ENCODE assay signal across 2 cellular contexts in the genomic region with DNA sequence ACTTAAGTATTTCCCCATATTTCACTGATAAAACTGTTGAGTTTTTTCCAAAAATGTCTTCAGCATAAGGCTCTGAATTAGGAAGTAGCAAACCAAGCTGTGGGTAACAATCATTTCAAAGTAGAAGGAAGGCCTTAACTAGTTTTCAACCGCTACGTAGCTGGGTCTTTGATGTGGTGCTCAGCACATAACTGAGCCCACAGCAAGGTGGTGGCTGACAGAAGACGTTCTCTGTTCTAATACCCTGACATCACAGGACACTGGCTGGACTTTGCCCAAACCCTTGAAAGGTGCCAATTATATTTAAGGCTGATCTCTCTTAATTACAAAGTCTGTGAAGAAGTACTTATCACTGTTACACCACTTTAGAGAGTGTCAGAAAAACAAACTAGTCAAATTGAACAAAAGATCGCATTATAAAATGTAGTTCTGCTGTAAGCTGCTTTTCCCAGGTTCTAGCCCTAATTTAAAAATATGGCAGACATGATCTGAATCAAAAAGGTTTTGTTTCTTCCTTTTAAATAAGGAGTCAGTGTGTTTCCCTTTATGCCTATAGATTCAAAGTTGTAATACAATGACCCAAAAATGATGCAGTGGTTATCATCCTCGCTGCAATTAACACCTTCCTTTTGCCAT.
TF ChIP-seq lines count a peak whose summit lies in the region.

No MANE protein-coding gene starts in this region.

TF ChIP-seq in GM12878, 131 proteins besides CTCF, POLR2A, EP300 and RAD21 (continues in another document):
- TF ChIP-seq, protein P1, sequence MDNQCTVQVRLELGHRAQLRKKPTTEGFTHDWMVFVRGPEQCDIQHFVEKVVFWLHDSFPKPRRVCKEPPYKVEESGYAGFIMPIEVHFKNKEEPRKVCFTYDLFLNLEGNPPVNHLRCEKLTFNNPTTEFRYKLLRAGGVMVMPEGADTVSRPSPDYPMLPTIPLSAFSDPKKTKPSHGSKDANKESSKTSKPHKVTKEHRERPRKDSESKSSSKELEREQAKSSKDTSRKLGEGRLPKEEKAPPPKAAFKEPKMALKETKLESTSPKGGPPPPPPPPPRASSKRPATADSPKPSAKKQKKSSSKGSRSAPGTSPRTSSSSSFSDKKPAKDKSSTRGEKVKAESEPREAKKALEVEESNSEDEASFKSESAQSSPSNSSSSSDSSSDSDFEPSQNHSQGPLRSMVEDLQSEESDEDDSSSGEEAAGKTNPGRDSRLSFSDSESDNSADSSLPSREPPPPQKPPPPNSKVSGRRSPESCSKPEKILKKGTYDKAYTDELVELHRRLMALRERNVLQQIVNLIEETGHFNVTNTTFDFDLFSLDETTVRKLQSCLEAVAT (IDR thresholded peaks at IDR 0.05): peak; percentile 89
- TF ChIP-seq BCL11A (IDR thresholded peaks at IDR 0.05; ENCODE audit: low read depth, low read length) (peak; percentile 33; the same call in 1 of the 2 replicates), NBN (IDR thresholded peaks at IDR 0.05) (peak; percentile 85), NFYA (IDR thresholded peaks at IDR 0.05; ENCODE audit: borderline replicate concordance, low read depth, low read length) (no peak), RUNX3 (IDR thresholded peaks at IDR 0.05; ENCODE audit: low read length) (peak; percentile 90), JUNB (IDR thresholded peaks at IDR 0.05) (no peak), KDM1A (IDR thresholded peaks at IDR 0.05; ENCODE audit: borderline replicate concordance) (no peak), KLF5 (IDR thresholded peaks at IDR 0.05; ENCODE audit: partially characterized antibody) (no peak), TCF12 (IDR thresholded peaks at IDR 0.05; ENCODE audit: low read depth, low read length) (no peak), PKNOX1 (IDR thresholded peaks at IDR 0.05) (peak; percentile 80), EZH2 (IDR thresholded peaks at IDR 0.05; ENCODE audit: borderline replicate concordance, control insufficient read depth, low read depth, low read length) (no peak), ZSCAN29 (IDR thresholded peaks at IDR 0.05) (no peak), IKZF1 (conservative IDR thresholded peaks at IDR 0.05) (peak; percentile 62), RBBP5 (conservative IDR thresholded peaks at IDR 0.05) (no peak), SKIL (IDR thresholded peaks at IDR 0.05; ENCODE audit: low read depth, poor library complexity, severe bottlenecking) (peak; percentile 55), MEF2B (IDR thresholded peaks at IDR 0.05; ENCODE audit: partially characterized antibody, poor library complexity, severe bottlenecking) (peak; percentile 57), NRF1 (conservative IDR thresholded peaks at IDR 0.05; ENCODE audit: low read depth, low read length) (no peak), GABPA (IDR thresholded peaks at IDR 0.05; ENCODE audit: low read depth) (no peak), RELB (IDR thresholded peaks at IDR 0.05; ENCODE audit: low read depth) (peak; percentile 60), NKRF (conservative IDR thresholded peaks at IDR 0.05) (0 out of 2 replicates have a peak, but pooled peaks have one; percentile 44), BACH1 (IDR thresholded peaks at IDR 0.05; ENCODE audit: borderline replicate concordance) (peak; percentile 55; the same call in 1 of the 2 replicates), BMI1 (IDR thresholded peaks at IDR 0.05; ENCODE audit: borderline replicate concordance) (peak; percentile 53; the same call in 1 of the 2 replicates)

TF ChIP-seq in WTC11, 78 proteins besides CTCF, POLR2A, EP300 and RAD21 (continues in another document):
- TF ChIP-seq RELA (CRISPR knock-in tag; IDR thresholded peaks at IDR 0.05; ENCODE audit: borderline replicate concordance): no peak
- TF ChIP-seq, protein P2, sequence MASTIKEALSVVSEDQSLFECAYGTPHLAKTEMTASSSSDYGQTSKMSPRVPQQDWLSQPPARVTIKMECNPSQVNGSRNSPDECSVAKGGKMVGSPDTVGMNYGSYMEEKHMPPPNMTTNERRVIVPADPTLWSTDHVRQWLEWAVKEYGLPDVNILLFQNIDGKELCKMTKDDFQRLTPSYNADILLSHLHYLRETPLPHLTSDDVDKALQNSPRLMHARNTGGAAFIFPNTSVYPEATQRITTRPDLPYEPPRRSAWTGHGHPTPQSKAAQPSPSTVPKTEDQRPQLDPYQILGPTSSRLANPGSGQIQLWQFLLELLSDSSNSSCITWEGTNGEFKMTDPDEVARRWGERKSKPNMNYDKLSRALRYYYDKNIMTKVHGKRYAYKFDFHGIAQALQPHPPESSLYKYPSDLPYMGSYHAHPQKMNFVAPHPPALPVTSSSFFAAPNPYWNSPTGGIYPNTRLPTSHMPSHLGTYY (CRISPR knock-in tag; IDR thresholded peaks at IDR 0.05): no peak
- TF ChIP-seq ZNF512 (CRISPR knock-in tag; IDR thresholded peaks at IDR 0.05; ENCODE audit: borderline replicate concordance): no peak
- no peak for TF ChIP-seq ZNF219 (CRISPR knock-in tag; IDR thresholded peaks at IDR 0.05; ENCODE audit: borderline replicate concordance)
- TF ChIP-seq ATF3 (CRISPR knock-in tag; conservative IDR thresholded peaks at IDR 0.05): no peak
- no peak for TF ChIP-seq USF2 (CRISPR knock-in tag; IDR thresholded peaks at IDR 0.05)
- no peak for TF ChIP-seq SMAD4 (CRISPR knock-in tag; IDR thresholded peaks at IDR 0.05)
- TF ChIP-seq ESRRA (CRISPR knock-in tag; IDR thresholded peaks at IDR 0.05; ENCODE audit: borderline replicate concordance): no peak
- no peak for TF ChIP-seq PRRX2 (CRISPR knock-in tag; IDR thresholded peaks at IDR 0.05)
- TF ChIP-seq IRF1 (CRISPR knock-in tag; IDR thresholded peaks at IDR 0.05): no peak
- TF ChIP-seq, protein P3, sequence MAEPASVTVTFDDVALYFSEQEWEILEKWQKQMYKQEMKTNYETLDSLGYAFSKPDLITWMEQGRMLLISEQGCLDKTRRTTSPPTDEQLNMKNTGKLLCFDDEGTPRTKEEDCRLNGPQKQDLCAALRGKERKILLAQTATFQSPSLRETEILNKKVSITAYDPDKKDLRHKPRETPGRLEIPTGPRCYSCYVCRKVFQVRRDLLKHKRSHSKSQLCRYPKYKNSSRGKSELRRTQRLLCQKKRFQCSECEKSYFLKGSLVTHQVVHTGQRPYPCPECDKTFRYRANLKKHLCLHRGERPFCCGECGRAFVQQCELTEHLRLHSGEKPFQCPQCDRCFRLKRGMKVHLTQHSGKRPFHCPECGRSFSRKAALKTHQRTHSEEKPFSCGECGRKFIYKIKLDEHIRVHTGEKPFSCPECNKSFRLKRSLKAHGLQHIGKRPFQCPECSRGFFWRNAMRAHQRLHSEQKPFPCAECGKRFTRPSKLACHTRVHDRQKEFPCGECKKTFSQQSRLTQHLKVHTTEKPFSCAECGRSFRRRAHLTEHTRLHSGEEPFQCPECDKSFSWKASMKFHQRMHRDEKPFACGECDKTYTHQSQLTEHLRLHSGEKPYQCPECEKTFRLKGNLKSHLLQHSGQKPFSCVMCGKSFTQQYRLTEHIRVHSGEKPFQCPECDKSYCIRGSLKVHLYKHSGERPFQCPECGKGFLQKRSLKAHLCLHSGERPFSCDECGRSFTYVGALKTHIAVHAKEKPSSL (CRISPR knock-in tag; conservative IDR thresholded peaks at IDR 0.05): no peak
- TF ChIP-seq, protein P4, sequence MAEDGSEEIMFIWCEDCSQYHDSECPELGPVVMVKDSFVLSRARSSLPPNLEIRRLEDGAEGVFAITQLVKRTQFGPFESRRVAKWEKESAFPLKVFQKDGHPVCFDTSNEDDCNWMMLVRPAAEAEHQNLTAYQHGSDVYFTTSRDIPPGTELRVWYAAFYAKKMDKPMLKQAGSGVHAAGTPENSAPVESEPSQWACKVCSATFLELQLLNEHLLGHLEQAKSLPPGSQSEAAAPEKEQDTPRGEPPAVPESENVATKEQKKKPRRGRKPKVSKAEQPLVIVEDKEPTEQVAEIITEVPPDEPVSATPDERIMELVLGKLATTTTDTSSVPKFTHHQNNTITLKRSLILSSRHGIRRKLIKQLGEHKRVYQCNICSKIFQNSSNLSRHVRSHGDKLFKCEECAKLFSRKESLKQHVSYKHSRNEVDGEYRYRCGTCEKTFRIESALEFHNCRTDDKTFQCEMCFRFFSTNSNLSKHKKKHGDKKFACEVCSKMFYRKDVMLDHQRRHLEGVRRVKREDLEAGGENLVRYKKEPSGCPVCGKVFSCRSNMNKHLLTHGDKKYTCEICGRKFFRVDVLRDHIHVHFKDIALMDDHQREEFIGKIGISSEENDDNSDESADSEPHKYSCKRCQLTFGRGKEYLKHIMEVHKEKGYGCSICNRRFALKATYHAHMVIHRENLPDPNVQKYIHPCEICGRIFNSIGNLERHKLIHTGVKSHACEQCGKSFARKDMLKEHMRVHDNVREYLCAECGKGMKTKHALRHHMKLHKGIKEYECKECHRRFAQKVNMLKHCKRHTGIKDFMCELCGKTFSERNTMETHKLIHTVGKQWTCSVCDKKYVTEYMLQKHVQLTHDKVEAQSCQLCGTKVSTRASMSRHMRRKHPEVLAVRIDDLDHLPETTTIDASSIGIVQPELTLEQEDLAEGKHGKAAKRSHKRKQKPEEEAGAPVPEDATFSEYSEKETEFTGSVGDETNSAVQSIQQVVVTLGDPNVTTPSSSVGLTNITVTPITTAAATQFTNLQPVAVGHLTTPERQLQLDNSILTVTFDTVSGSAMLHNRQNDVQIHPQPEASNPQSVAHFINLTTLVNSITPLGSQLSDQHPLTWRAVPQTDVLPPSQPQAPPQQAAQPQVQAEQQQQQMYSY (CRISPR knock-in tag; IDR thresholded peaks at IDR 0.05): no peak
- no peak for TF ChIP-seq ZNF317 (CRISPR knock-in tag; IDR thresholded peaks at IDR 0.05; ENCODE audit: borderline replicate concordance, low read depth)
- TF ChIP-seq, protein P5, sequence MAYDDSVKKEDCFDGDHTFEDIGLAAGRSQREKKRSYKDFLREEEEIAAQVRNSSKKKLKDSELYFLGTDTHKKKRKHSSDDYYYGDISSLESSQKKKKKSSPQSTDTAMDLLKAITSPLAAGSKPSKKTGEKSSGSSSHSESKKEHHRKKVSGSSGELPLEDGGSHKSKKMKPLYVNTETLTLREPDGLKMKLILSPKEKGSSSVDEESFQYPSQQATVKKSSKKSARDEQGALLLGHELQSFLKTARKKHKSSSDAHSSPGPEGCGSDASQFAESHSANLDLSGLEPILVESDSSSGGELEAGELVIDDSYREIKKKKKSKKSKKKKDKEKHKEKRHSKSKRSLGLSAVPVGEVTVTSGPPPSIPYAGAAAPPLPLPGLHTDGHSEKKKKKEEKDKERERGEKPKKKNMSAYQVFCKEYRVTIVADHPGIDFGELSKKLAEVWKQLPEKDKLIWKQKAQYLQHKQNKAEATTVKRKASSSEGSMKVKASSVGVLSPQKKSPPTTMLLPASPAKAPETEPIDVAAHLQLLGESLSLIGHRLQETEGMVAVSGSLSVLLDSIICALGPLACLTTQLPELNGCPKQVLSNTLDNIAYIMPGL (CRISPR knock-in tag; IDR thresholded peaks at IDR 0.05): no peak
- no peak for TF ChIP-seq NR3C1 (CRISPR knock-in tag; conservative IDR thresholded peaks at IDR 0.05; ENCODE audit: low read depth)
- TF ChIP-seq, protein P6, sequence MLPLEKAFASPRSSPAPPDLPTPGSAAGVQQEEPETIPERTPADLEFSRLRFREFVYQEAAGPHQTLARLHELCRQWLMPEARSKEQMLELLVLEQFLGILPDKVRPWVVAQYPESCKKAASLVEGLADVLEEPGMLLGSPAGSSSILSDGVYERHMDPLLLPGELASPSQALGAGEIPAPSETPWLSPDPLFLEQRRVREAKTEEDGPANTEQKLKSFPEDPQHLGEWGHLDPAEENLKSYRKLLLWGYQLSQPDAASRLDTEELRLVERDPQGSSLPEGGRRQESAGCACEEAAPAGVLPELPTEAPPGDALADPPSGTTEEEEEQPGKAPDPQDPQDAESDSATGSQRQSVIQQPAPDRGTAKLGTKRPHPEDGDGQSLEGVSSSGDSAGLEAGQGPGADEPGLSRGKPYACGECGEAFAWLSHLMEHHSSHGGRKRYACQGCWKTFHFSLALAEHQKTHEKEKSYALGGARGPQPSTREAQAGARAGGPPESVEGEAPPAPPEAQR (CRISPR knock-in tag; IDR thresholded peaks at IDR 0.05): no peak
- no peak for TF ChIP-seq STAT6 (CRISPR knock-in tag; conservative IDR thresholded peaks at IDR 0.05; ENCODE audit: low read depth)
